Comparison of ENCODE assay signal across 26 cellular contexts in genomic region chr7:111678986-111679385, GRCh38.
"Had no signal": no experiment of that assay in that cellular context is flagged by ENCODE, and none has a peak within 500 bp of the region (broad histone marks: within the 10 kb centered on the region; RNA-seq: fewer than 3 reads in every experiment).

No MANE protein-coding gene starts in this region.

- H3K27me3 ChIP-seq: body of pancreas had no signal

- H3K36me3 Mint-ChIP-seq: activated naive CD8-positive, alpha-beta T cell treated with anti-CD3 and anti-CD28 coated beads for 36 hours had no signal

- H3K4me1 ChIP-seq: body of pancreas had no signal

- H3K4me3 Mint-ChIP-seq: activated CD4-positive, alpha-beta T cell treated with anti-CD3 and anti-CD28 coated beads, Interleukin-2, amount 10 ng/mL, durations not matched to agents 24 days and 14 days; activated CD8-positive, alpha-beta T cell treated with anti-CD3 and anti-CD28 coated beads for 36 hours; activated naive CD8-positive, alpha-beta T cell treated with anti-CD3 and anti-CD28 coated beads for 36 hours; activated T-cell treated with anti-CD3 and anti-CD28 coated beads, Interleukin-2, amount 50 U/mL, for 72 hours; activated T-helper 17 cell treated with anti-CD3 and anti-CD28 coated beads, Interleukin-2, amount 50 U/mL, for 72 hours; T-helper 1 cell treated with Interleukin-12 subunit alpha and Interleukin-12 subunit beta and Interleukin-4 antibody, amounts not matched to agents 30 μg/mL and 1 μg/mL, for 36 hours; T-helper 2 cell treated with Interferon-gamma antibody and Interleukin-4, amounts not matched to agents 5 μg/mL and 100 μg/mL, for 36 hours had no signal

- ATAC-seq: activated CD8-positive, alpha-beta T cell treated with anti-CD3 and anti-CD28 coated beads for 36 hours; activated T-cell treated with anti-CD3 and anti-CD28 coated beads, Interleukin-2, amount 50 U/mL, for 72 hours; activated T-helper 17 cell treated with anti-CD3 and anti-CD28 coated beads, Interleukin-2, amount 50 U/mL, for 72 hours; body of pancreas had no signal

- H3K9me3 ChIP-seq: body of pancreas had no signal

- DNase-seq: activated CD4-positive, alpha-beta T cell treated with anti-CD3 and anti-CD28 coated beads, Interleukin-2, amount 10 ng/mL, durations not matched to agents 24 days and 14 days; activated CD4-positive, alpha-beta T cell treated with anti-CD3 and anti-CD28 coated beads, Interleukin-2, amount 50 U/mL, for 4 hours; activated CD8-positive, alpha-beta T cell treated with anti-CD3 and anti-CD28 coated beads for 36 hours; activated effector memory CD4-positive, alpha-beta T cell treated with anti-CD3 and anti-CD28 coated beads, Interleukin-2, amount 50 U/mL, for 16 hours; activated naive CD4-positive, alpha-beta T cell; activated naive CD4-positive, alpha-beta T cell treated with anti-CD3 and anti-CD28 coated beads, Interleukin-2, amount 50 U/mL, for 16 hours; activated naive CD8-positive, alpha-beta T cell treated with anti-CD3 and anti-CD28 coated beads for 36 hours; activated T-cell treated with anti-CD3 and anti-CD28 coated beads, Interleukin-2, amount 50 U/mL, for 1 hour; activated T-cell treated with anti-CD3 and anti-CD28 coated beads, Interleukin-2, amount 50 U/mL, for 72 hours; amniotic stem cell; aorta; body of pancreas; caudate nucleus; cerebellar nuclear complex; Karpas-422; KBM-7; NCI-H1105; NCI-H1417 treated with DMSO at 0.1 percent for 48 hours; NCI-H187 treated with DMSO at 0.1 percent for 48 hours; NCI-H2081; NCI-H345; NCI-H524 treated with DMSO at 0.1 percent for 48 hours; Right ventricle myocardium superior had no signal

- H3K9me3 Mint-ChIP-seq: activated CD4-positive, alpha-beta T cell treated with anti-CD3 and anti-CD28 coated beads, Interleukin-2, amount 10 ng/mL, durations not matched to agents 24 days and 14 days; activated CD8-positive, alpha-beta T cell treated with anti-CD3 and anti-CD28 coated beads for 36 hours; activated naive CD8-positive, alpha-beta T cell treated with anti-CD3 and anti-CD28 coated beads for 36 hours; activated T-cell treated with anti-CD3 and anti-CD28 coated beads, Interleukin-2, amount 50 U/mL, for 72 hours; activated T-helper 17 cell treated with anti-CD3 and anti-CD28 coated beads, Interleukin-2, amount 50 U/mL, for 72 hours; T-helper 1 cell treated with Interleukin-12 subunit alpha and Interleukin-12 subunit beta and Interleukin-4 antibody, amounts not matched to agents 30 μg/mL and 1 μg/mL, for 36 hours; T-helper 2 cell treated with Interferon-gamma antibody and Interleukin-4, amounts not matched to agents 5 μg/mL and 100 μg/mL, for 36 hours had no signal

- H3K27ac ChIP-seq: body of pancreas had no signal

- H3K27ac Mint-ChIP-seq: activated CD4-positive, alpha-beta T cell treated with anti-CD3 and anti-CD28 coated beads, Interleukin-2, amount 10 ng/mL, durations not matched to agents 24 days and 14 days; activated CD8-positive, alpha-beta T cell treated with anti-CD3 and anti-CD28 coated beads for 36 hours; activated naive CD8-positive, alpha-beta T cell treated with anti-CD3 and anti-CD28 coated beads for 36 hours; activated T-cell treated with anti-CD3 and anti-CD28 coated beads, Interleukin-2, amount 50 U/mL, for 72 hours; activated T-helper 17 cell treated with anti-CD3 and anti-CD28 coated beads, Interleukin-2, amount 50 U/mL, for 72 hours; T-helper 1 cell treated with Interleukin-12 subunit alpha and Interleukin-12 subunit beta and Interleukin-4 antibody, amounts not matched to agents 30 μg/mL and 1 μg/mL, for 36 hours; T-helper 2 cell treated with Interferon-gamma antibody and Interleukin-4, amounts not matched to agents 5 μg/mL and 100 μg/mL, for 36 hours had no signal

- H3K4me3 ChIP-seq: body of pancreas had no signal

- H3K4me1 Mint-ChIP-seq: activated CD4-positive, alpha-beta T cell treated with anti-CD3 and anti-CD28 coated beads, Interleukin-2, amount 10 ng/mL, durations not matched to agents 24 days and 14 days; activated naive CD8-positive, alpha-beta T cell treated with anti-CD3 and anti-CD28 coated beads for 36 hours; activated T-helper 17 cell treated with anti-CD3 and anti-CD28 coated beads, Interleukin-2, amount 50 U/mL, for 72 hours had no signal
